13 cellular contexts compared by ENCODE assay signal in the genomic region with DNA sequence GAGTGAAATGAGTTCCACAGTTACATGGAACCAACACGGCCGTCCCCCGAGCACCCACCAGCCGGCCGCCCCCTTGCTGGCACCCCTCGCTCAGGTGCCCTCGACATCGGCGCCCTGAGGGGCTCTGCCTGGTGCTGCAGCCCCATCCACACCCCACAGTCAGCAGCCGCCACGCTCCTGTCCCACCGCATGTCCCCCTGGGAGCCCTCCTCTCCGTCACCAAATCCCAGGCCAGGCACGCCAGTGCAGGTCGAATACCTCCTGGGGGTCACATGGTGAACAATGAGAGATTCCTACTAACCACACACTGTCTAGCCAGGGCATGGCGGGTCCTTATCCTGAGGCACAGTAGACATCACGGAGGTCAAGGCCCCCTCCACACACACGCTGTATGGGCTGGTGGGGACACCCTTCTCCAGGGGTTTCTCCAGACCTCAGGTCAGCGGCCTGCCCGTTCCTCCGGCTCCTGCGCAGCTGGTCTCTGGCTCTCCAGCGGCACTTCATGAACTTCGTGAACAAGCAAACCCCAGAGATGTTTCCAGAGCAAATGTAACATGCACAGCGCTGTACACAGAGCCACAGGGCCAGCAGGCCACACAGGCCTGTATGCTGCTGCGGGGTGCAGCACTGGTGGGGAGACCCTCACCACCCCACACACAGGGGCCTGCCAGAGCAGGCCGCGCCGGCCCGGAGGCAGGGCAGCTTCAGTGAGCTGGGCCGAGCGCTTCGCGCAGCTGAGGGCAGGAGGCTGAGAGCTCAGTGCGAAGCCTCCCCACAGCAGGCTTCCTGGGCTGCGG. TPM values are rescaled to one million over a fixed set of nuclear protein-coding genes. Genes with fewer than 3 reads are reported as not detected.
DNase-seq lines count a peak whose midpoint lies in the region; ATAC-seq and TF ChIP-seq lines count a peak whose summit lies in the region.
"Had no signal": no experiment of that assay in that cellular context is flagged by ENCODE, and none has a peak within 500 bp of the region (broad histone marks: within the 10 kb centered on the region; RNA-seq: fewer than 3 reads in every experiment).

No MANE protein-coding gene starts in this region.

- intact Hi-C loops in sciatic nerve (cut with DNase I) = no loop called here

- no peaks in the 10 kb centered on the region for H3K27me3 Mint-ChIP-seq in endodermal cell (ENCODE audit: insufficient read depth)

- no peak overlapping the region for H3K9ac ChIP-seq in endodermal cell (ENCODE audit: extremely low read depth, low read length, poor library complexity, severe bottlenecking)

- no peak for ATAC-seq in activated CD4-positive, CD25-positive, alpha-beta regulatory T cell treated with anti-CD3 and anti-CD28 coated beads, Interleukin-2, amount 50 U/mL, for 24 hours
- ATAC-seq in sciatic nerve (peak; percentile 34), HG03196 (IDR thresholded peaks at IDR 0.05; ENCODE audit: unreplicated experiment) (no peak)

- peaks cover 22% of the 10 kb centered on the region for H3K9me3 ChIP-seq in KOPT-K1 (ENCODE audit: insufficient read depth, low read length, poor library complexity, severe bottlenecking)
- H3K9me3 ChIP-seq in endodermal cell (ENCODE audit: control insufficient read depth, low read length) = peaks cover 13% of the 10 kb centered on the region

- 96 to 97% methylated on average over 18 to 36 of the region's 36 CpGs for WGBS in endodermal cell (ENCODE audit: insufficient coverage in 1 of 2, insufficient read length in 1 of 2), 2 experiments

- H3K36me3 ChIP-seq in KOPT-K1 (ENCODE audit: insufficient read depth, low read length) (peaks cover 43% of the 10 kb centered on the region), endodermal cell (ENCODE audit: control insufficient read depth, insufficient read depth, low read length) (peaks cover 59% of the 10 kb centered on the region)

- no peak overlapping the region for H3K4me3 ChIP-seq in endodermal cell (ENCODE audit: low read length)
- H3K4me3 ChIP-seq: heart right ventricle had no signal

- no peak overlapping the region for H3K4me3 Mint-ChIP-seq in endodermal cell

- DNase-seq in activated CD4-positive, CD25-positive, alpha-beta regulatory T cell treated with anti-CD3 and anti-CD28 coated beads, Interleukin-2, amount 50 U/mL, for 72 hours = peak; percentile 14
- DNase-seq in endodermal cell = peak; percentile 31
- DNase-seq in sciatic nerve (ENCODE audit: low spot score) = no peak
- DNase-seq in NCI-H1694 treated with DMSO at 0.1 percent for 48 hours (lab: John Stamatoyannopoulos, UW) = no peak
- no peak for DNase-seq in NCI-H1092 treated with DMSO at 0.1 percent for 48 hours (lab: John Stamatoyannopoulos, UW)
- DNase-seq: GF-D8, heart right ventricle, left cardiac atrium, NCI-H1105, NCI-H446 treated with DMSO at 0.1 percent for 48 hours had no signal

- H3K36me3 Mint-ChIP-seq in endodermal cell (ENCODE audit: low read depth) = peaks cover 64% of the 10 kb centered on the region

- H3K4me1 ChIP-seq in endodermal cell (ENCODE audit: control insufficient read depth, insufficient read depth, low read length) = no peaks in the 10 kb centered on the region

- H3K9me3 Mint-ChIP-seq in endodermal cell = peaks cover 14% of the 10 kb centered on the region

- H3K4me1 Mint-ChIP-seq in endodermal cell = no peaks in the 10 kb centered on the region

- H3K27me3 ChIP-seq in endodermal cell (ENCODE audit: control insufficient read depth, insufficient read depth, low read length, poor library complexity, severe bottlenecking) = no peaks in the 10 kb centered on the region
- H3K27me3 ChIP-seq: heart right ventricle had no signal

- no peak overlapping the region for H3K27ac Mint-ChIP-seq in endodermal cell

- TF ChIP-seq CTCF in endodermal cell (conservative IDR thresholded peaks at IDR 0.05) = no peak

- H3K27ac ChIP-seq in KOPT-K1 (ENCODE audit: low read depth, low read length, poor library complexity, severe bottlenecking) = peak overlapping the region; percentile 79
- H3K27ac ChIP-seq in endodermal cell (ENCODE audit: low read depth, low read length) = no peak overlapping the region

RNA-seq across cellular contexts. Expression of gene POFUT2, which starts 21.8 kb away (rescaled TPM):
- total RNA-seq in endodermal cell = 10 to 100 TPM; 49.0 to 73.3 TPM
- polyA plus RNA-seq in endodermal cell (2013, experiment 1 of 2) = 55.1 TPM
- polyA plus RNA-seq in endodermal cell (2013, experiment 2 of 2) = 46.9 TPM
- 44.2 TPM for total RNA-seq in sciatic nerve

Comparison
In these comparisons a context has a peak if more than half of its experiments do, and no peak if none do; other contexts are left out.
1. DNase-seq: peak in activated CD4-positive, CD25-positive, alpha-beta regulatory T cell treated with anti-CD3 and anti-CD28 coated beads, Interleukin-2, amount 50 U/mL, for 72 hours (single experiment) and endodermal cell (single experiment); none in sciatic nerve (single experiment), NCI-H1694 treated with DMSO at 0.1 percent for 48 hours (single experiment) and NCI-H1092 treated with DMSO at 0.1 percent for 48 hours (single experiment).